Comparison of ENCODE assay signal across 10 cellular contexts in genomic region chr11:16883179-16883578, GRCh38.
DNase-seq lines count a peak whose midpoint lies in the region; ATAC-seq, FAIRE-seq and TF ChIP-seq lines count a peak whose summit lies in the region.
"Had no signal": no experiment of that assay in that cellular context is flagged by ENCODE, and none has a peak within 500 bp of the region (broad histone marks: within the 10 kb centered on the region; RNA-seq: fewer than 3 reads in every experiment).

No MANE protein-coding gene starts in this region.

- TF ChIP-seq POLR2A in prostate gland (IDR thresholded peaks at IDR 0.05) (no peak), GM12891 (IDR thresholded peaks at IDR 0.05; ENCODE audit: low read depth, low read length) (no peak), vagina (IDR thresholded peaks at IDR 0.05) (no peak)

- H2AFZ ChIP-seq in GM23338 = no peak overlapping the region

- DNase-seq in GM23338 (ENCODE audit: low spot score) (peak; percentile 51), NCI-H82 (lab: John Stamatoyannopoulos, UW) (peak; percentile 51), epithelial cell of esophagus (ENCODE audit: low read depth) (peak; percentile 94), prostate gland (ENCODE audit: low spot score) (peak; percentile 61), GM12891 (ENCODE audit: insufficient read length, low spot score) (no peak), dedifferentiated amniotic fluid mesenchymal stem cell (ENCODE audit: extremely low spot score) (no peak), vagina (ENCODE audit: extremely low spot score in 2 of 2) (no peak)
- DNase-seq: activated naive CD8-positive, alpha-beta T cell treated with anti-CD3 and anti-CD28 coated beads, Interleukin-2, amount 10 ng/mL, durations not matched to agents 7 days and 5 days; GF-D8 had no signal

- H3K9me3 ChIP-seq in prostate gland (no peaks in the 10 kb centered on the region), vagina (no peaks in the 10 kb centered on the region)

- H3K4me2 ChIP-seq in GM23338 = no peak overlapping the region

- peaks cover 7% of the 10 kb centered on the region for H4K20me1 ChIP-seq in GM23338 (replicated peaks; ENCODE audit: insufficient read depth)

- H3K4me1 Mint-ChIP-seq in GM23338 = peaks cover 26% of the 10 kb centered on the region
- H3K4me1 Mint-ChIP-seq: activated naive CD8-positive, alpha-beta T cell treated with anti-CD3 and anti-CD28 coated beads, Interleukin-2, amount 10 ng/mL, durations not matched to agents 7 days and 5 days had no signal

- H3K4me3 Mint-ChIP-seq in GM23338 = no peak overlapping the region
- H3K4me3 Mint-ChIP-seq: activated naive CD8-positive, alpha-beta T cell treated with anti-CD3 and anti-CD28 coated beads, Interleukin-2, amount 10 ng/mL, durations not matched to agents 7 days and 5 days had no signal

- no peak for FAIRE-seq in GM12891 (lab: Jason Lieb, UNC)

- H3K27me3 Mint-ChIP-seq in GM23338 (ENCODE audit: insufficient read depth, low read depth, poor library complexity) = no peaks in the 10 kb centered on the region

- no peaks in the 10 kb centered on the region; the same call in 1 of the 2 replicates for H3K79me2 ChIP-seq in GM23338 (replicated peaks; ENCODE audit: insufficient read depth)

- peaks cover 7% of the 10 kb centered on the region for H3K9me3 Mint-ChIP-seq in GM23338
- H3K9me3 Mint-ChIP-seq: activated naive CD8-positive, alpha-beta T cell treated with anti-CD3 and anti-CD28 coated beads, Interleukin-2, amount 10 ng/mL, durations not matched to agents 7 days and 5 days had no signal

- H3K36me3 ChIP-seq in GM23338 (ENCODE audit: insufficient read depth) = no peaks in the 10 kb centered on the region
- no peaks in the 10 kb centered on the region for H3K36me3 ChIP-seq in prostate gland
- H3K36me3 ChIP-seq in vagina = no peaks in the 10 kb centered on the region

- 42% methylated on average over 3 of the region's 3 CpGs for WGBS in prostate gland

- H3K27me3 ChIP-seq in GM23338 (ENCODE audit: insufficient read depth) = no peaks in the 10 kb centered on the region
- H3K27me3 ChIP-seq in prostate gland (replicated peaks; ENCODE audit: insufficient read depth) = no peaks in the 10 kb centered on the region
- H3K27me3 ChIP-seq in vagina = no peaks in the 10 kb centered on the region

- ATAC-seq in GM23338 (peak; percentile 73), HG03442 (IDR thresholded peaks at IDR 0.05; ENCODE audit: unreplicated experiment) (no peak)

- H3K4me1 ChIP-seq in GM23338 (ENCODE audit: insufficient read depth) = peaks cover 17% of the 10 kb centered on the region; the same call in 1 of the 2 replicates
- peaks cover 2% of the 10 kb centered on the region for H3K4me1 ChIP-seq in prostate gland (replicated peaks)
- H3K4me1 ChIP-seq in vagina = peaks cover 19% of the 10 kb centered on the region

- H3F3A ChIP-seq in GM23338 (replicated peaks; ENCODE audit: low read depth) = no peaks in the 10 kb centered on the region

- intact Hi-C loops in prostate gland (cut with DNase I) (no loop called here), vagina (cut with DNase I) (no loop called here)

- peak; percentile 22 to 50; a peak in 3 of 4 replicates for TF ChIP-seq CTCF in GM23338 (conservative IDR thresholded peaks at IDR 0.05; ENCODE audit: low read depth in 2 of 2)
- TF ChIP-seq CTCF in epithelial cell of esophagus (IDR thresholded peaks at IDR 0.05; ENCODE audit: insufficient read depth, low read depth, low read length, missing control alignments) = peak; percentile 65
- TF ChIP-seq CTCF in prostate gland (IDR thresholded peaks at IDR 0.05) = peak in 2 of 4 experiments; percentile 40 to 44
- TF ChIP-seq CTCF in vagina (IDR thresholded peaks at IDR 0.05) = peak in 1 of 3 experiments; percentile 10

- peaks cover 6% of the 10 kb centered on the region for H3K36me3 Mint-ChIP-seq in GM23338 (ENCODE audit: low read depth)
- H3K36me3 Mint-ChIP-seq: activated naive CD8-positive, alpha-beta T cell treated with anti-CD3 and anti-CD28 coated beads, Interleukin-2, amount 10 ng/mL, durations not matched to agents 7 days and 5 days had no signal

- H3K27ac ChIP-seq in GM23338 (ENCODE audit: low read depth) (no peak overlapping the region), prostate gland (no peak overlapping the region), vagina (no peak overlapping the region)

- 0 out of 2 replicates have a peak, but pooled peaks cover under 1% of the 10 kb centered on the region for H3K9me2 ChIP-seq in GM23338 (ENCODE audit: insufficient read depth)

- no peak overlapping the region for H3K4me3 ChIP-seq in GM23338
- no peak overlapping the region for H3K4me3 ChIP-seq in epithelial cell of esophagus (ENCODE audit: low read length)
- H3K4me3 ChIP-seq in prostate gland = no peak overlapping the region
- no peak overlapping the region for H3K4me3 ChIP-seq in vagina

- H3K27ac Mint-ChIP-seq in GM23338 = no peak overlapping the region
- H3K27ac Mint-ChIP-seq: activated naive CD8-positive, alpha-beta T cell treated with anti-CD3 and anti-CD28 coated beads, Interleukin-2, amount 10 ng/mL, durations not matched to agents 7 days and 5 days had no signal

TF ChIP-seq in GM23338, 12 proteins besides CTCF, POLR2A, EP300 and RAD21 (continues in another document):
- TF ChIP-seq STAT1 (IDR thresholded peaks at IDR 0.05; ENCODE audit: unreplicated experiment) = no peak

TF ChIP-seq in GM12891, 5 proteins besides CTCF, POLR2A, EP300 and RAD21:
- TF ChIP-seq POU2F2 (IDR thresholded peaks at IDR 0.05; ENCODE audit: low read depth, low read length) (no peak), TAF1 (IDR thresholded peaks at IDR 0.05; ENCODE audit: low read depth, low read length) (no peak), PAX5 (IDR thresholded peaks at IDR 0.05; ENCODE audit: insufficient read depth, low read length, severe bottlenecking) (no peak), POLR2AphosphoS5 (IDR thresholded peaks at IDR 0.05; ENCODE audit: low read depth, low read length) (no peak), SPI1 (IDR thresholded peaks at IDR 0.05; ENCODE audit: low read depth, low read length) (no peak)

Comparison
In these comparisons a context has a peak if more than half of its experiments do, and no peak if none do; other contexts are left out.
1. DNase-seq: peak in GM23338 (single experiment), NCI-H82 (single experiment), epithelial cell of esophagus (single experiment) and prostate gland (single experiment); none in GM12891 (single experiment), dedifferentiated amniotic fluid mesenchymal stem cell (single experiment) and vagina (0 of 2).